ENCODE assay signal across 8 cellular contexts in the genomic region with DNA sequence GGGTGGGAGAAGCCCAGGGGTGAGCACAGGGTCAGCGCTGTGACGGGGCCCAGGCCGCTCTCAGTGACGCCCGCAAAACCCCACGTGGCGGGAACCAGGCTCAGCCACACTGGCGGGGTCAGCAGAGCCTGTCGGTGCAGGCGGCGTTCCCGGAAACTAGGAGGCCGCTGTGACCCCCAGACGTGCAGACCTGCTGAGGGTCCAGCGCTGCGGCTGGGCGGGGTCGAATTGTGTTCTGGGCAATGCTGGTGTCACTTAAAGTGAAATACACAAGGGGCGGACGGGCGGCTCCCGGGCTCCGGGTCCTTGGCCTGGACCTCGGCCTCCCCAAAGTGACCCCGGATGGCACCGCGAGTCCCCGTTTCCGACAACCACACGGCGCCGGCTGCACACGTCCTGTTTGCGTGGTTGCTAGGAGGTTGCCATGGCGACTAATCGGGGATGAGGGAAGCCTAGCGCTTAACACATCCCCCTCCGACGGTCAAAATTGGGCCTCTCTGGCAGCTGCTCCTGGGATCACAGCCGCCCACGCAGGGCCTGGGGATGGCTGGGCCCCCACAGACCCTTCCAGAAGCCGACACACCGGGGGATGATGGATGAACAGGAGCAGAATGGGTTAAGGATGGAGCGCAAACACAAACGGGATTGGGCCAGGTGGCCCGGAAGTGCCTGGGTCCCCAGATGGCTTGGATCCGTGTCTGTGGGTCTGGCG.
DNase-seq lines count a peak whose midpoint lies in the region; ATAC-seq, FAIRE-seq and TF ChIP-seq lines count a peak whose summit lies in the region.

No MANE protein-coding gene starts in this region.

- no peak for TF ChIP-seq CTCF in GM13977 (IDR thresholded peaks at IDR 0.05; ENCODE audit: extremely low read depth, insufficient read depth, missing control alignments)
- no peak for TF ChIP-seq CTCF in heart right ventricle (IDR thresholded peaks at IDR 0.05)

- DNase-seq in GM13977 (ENCODE audit: low spot score) (peak; percentile 69), RPMI7951 (ENCODE audit: low read depth) (peak; percentile 78), heart right ventricle (peak; percentile 73 to 89), small intestine (peak; percentile 70), OCI-M2 (lab: John Stamatoyannopoulos, UW; ENCODE audit: unreplicated experiment) (no peak)
- peak; percentile 90 for DNase-seq in activated effector memory CD4-positive, alpha-beta T cell treated with anti-CD3 and anti-CD28 coated beads, Interleukin-2, amount 50 U/mL, for 16 hours

- peak; percentile 27 to 83 (median 79) for ATAC-seq in heart right ventricle
- no peak for ATAC-seq in HG03139 (IDR thresholded peaks at IDR 0.05; ENCODE audit: unreplicated experiment)
- no peak for ATAC-seq in HG02852 (IDR thresholded peaks at IDR 0.05; ENCODE audit: unreplicated experiment)

- in situ Hi-C loops in GM13977 (cut with MboI; ENCODE audit: low pct_unique_long_range_greater_than_20kb, low sequenced_read_pairs, unreplicated experiment) = loop anchor here (25.0 kb wide), 1 partner anchor 633 kb away; no protein-coding TSS in a partner anchor

- WGBS in heart right ventricle, 2 donors = 18 to 25% methylated on average over 48 of the region's 48 CpGs
- WGBS in small intestine, 3 donors = 3 to 5% (median 4%) methylated on average over 45 to 48 of the region's 48 CpGs

- peak overlapping the region in 6 of 10 donors; percentile 2 to 32 (median 20) for H3K4me3 ChIP-seq in heart right ventricle
- H3K4me3 ChIP-seq in small intestine (ENCODE audit: low read depth in 1 of 2, low read length in 2 of 2) = peak overlapping the region in 1 of 2 donors; percentile 10

- H3K4me1 ChIP-seq in heart right ventricle (peaks cover 0 to 18% (median 6%) of the 10 kb centered on the region in 9 donors), small intestine (ENCODE audit: control insufficient read depth in 2 of 2, insufficient read depth in 1 of 2, low read depth in 1 of 2, low read length in 1 of 2) (no peaks in the 10 kb centered on the region)

- H3K27ac ChIP-seq in heart right ventricle (peak overlapping the region in 7 of 10 donors; percentile 2 to 68 (median 44)), small intestine (ENCODE audit: low read depth in 1 of 2, low read length in 1 of 2) (peak overlapping the region; percentile 8 to 56)

- FAIRE-seq in small intestine (lab: Jason Lieb, UNC) = no peak

- H3K27me3 ChIP-seq in heart right ventricle = peaks cover 0 to 32% (median 21%) of the 10 kb centered on the region in 7 donors
- H3K27me3 ChIP-seq in small intestine (ENCODE audit: control insufficient read depth in 2 of 2, insufficient read depth in 2 of 2, low read length in 2 of 2) = no peaks in the 10 kb centered on the region

- H3K36me3 ChIP-seq in heart right ventricle (no peaks in the 10 kb centered on the region), small intestine (ENCODE audit: control insufficient read depth in 2 of 2, insufficient read depth in 2 of 2, low read length in 2 of 2) (no peaks in the 10 kb centered on the region)

- intact Hi-C loops in heart right ventricle (cut with DNase I) = loop anchor here in 8 of 10 donors (5.0 to 10.0 kb wide), 5 partner anchors 285 to 1235 kb away; no protein-coding TSS in a partner anchor

- H3K9me3 ChIP-seq in heart right ventricle (peaks cover 0 to 2% (median 0%) of the 10 kb centered on the region in 11 donors), small intestine (ENCODE audit: control insufficient read depth, low read depth) (no peaks in the 10 kb centered on the region)

Comparison
In these comparisons a context has a peak if more than half of its experiments do, and no peak if none do; other contexts are left out.
1. ATAC-seq: peak in heart right ventricle (8 of 8); none in HG03139 (single experiment) and HG02852 (single experiment).